11 cellular contexts compared by ENCODE assay signal in genomic region chr10:79275431-79275851, GRCh38.
DNase-seq lines count a peak whose midpoint lies in the region; ATAC-seq and TF ChIP-seq lines count a peak whose summit lies in the region.
"Had no signal": no experiment of that assay in that cellular context is flagged by ENCODE, and none has a peak within 500 bp of the region (broad histone marks: within the 10 kb centered on the region; RNA-seq: fewer than 3 reads in every experiment).

No MANE protein-coding gene starts in this region.

- POLR2A ChIA-PET in AG04450 (lab: Yijun Ruan, JAX), result no interaction called here

- intact Hi-C loops in posterior vena cava (cut with DNase I), result no loop called here

- no peaks in the 10 kb centered on the region; the same call in 1 of the 2 replicates for H3K9me3 ChIP-seq in AG04450 (ENCODE audit: control insufficient read depth, insufficient read depth, low read length)
- H3K9me3 ChIP-seq in cardiac muscle cell (ENCODE audit: low read depth), result no peaks in the 10 kb centered on the region
- H3K9me3 ChIP-seq in effector memory CD4-positive, alpha-beta T cell (ENCODE audit: control insufficient read depth, low read length), result no peaks in the 10 kb centered on the region

- TF ChIP-seq CTCF in AG04450 (IDR thresholded peaks at IDR 0.05; ENCODE audit: low read depth, low read length) (no peak), cardiac muscle cell (IDR thresholded peaks at IDR 0.05; ENCODE audit: low read depth, low read length) (no peak), omental fat pad (IDR thresholded peaks at IDR 0.05) (no peak)

- H3K27ac ChIP-seq in AG04450 (ENCODE audit: low read depth, low read length), result peak overlapping the region; percentile 11
- H3K27ac ChIP-seq in angular gyrus (ENCODE audit: low read depth, low read length), result peak overlapping the region; percentile 88
- peak overlapping the region; percentile 75 for H3K27ac ChIP-seq in cardiac muscle cell
- H3K27ac ChIP-seq in effector memory CD4-positive, alpha-beta T cell (ENCODE audit: insufficient read depth, low read length, poor library complexity, severe bottlenecking), result no peak overlapping the region

- H3K27me3 ChIP-seq in AG04450 (ENCODE audit: control insufficient read depth, insufficient read depth, low read length) (no peaks in the 10 kb centered on the region), cardiac muscle cell (no peaks in the 10 kb centered on the region)
- H3K27me3 ChIP-seq in effector memory CD4-positive, alpha-beta T cell (replicated peaks; ENCODE audit: control insufficient read depth, insufficient read depth, low read length, poor library complexity, severe bottlenecking), result no peaks in the 10 kb centered on the region

- CTCF ChIA-PET in AG04450 (lab: Charles Lee), result interaction anchor here (0.8 kb wide), 1 partner anchor 18 kb away, joined by 3 read pairs; no protein-coding TSS in a partner anchor

- DNase-seq in AG04450 (ENCODE audit: low read depth, low spot score) (no peak), cardiac muscle cell (ENCODE audit: low read depth in 1 of 2, low spot score in 1 of 2) (no peak), posterior vena cava (ENCODE audit: low spot score) (peak; percentile 89), omental fat pad (ENCODE audit: low spot score) (no peak), OCI-M2 (lab: John Stamatoyannopoulos, UW; ENCODE audit: unreplicated experiment) (no peak)
- no peak for DNase-seq in effector memory CD4-positive, alpha-beta T cell
- DNase-seq: cortex of kidney, GOT3 had no signal

- peaks cover 29% of the 10 kb centered on the region for H3K4me1 ChIP-seq in cardiac muscle cell (ENCODE audit: low read depth)
- H3K4me1 ChIP-seq in effector memory CD4-positive, alpha-beta T cell (ENCODE audit: control insufficient read depth, insufficient read depth, low read length, poor library complexity, severe bottlenecking), result no peaks in the 10 kb centered on the region

- ATAC-seq in omental fat pad (ENCODE audit: low FRiP score), result no peak
- no peak for ATAC-seq in HG02642 (IDR thresholded peaks at IDR 0.05; ENCODE audit: poor library complexity, unreplicated experiment)
- ATAC-seq: WTC11 had no signal

- no peak overlapping the region for H3K4me3 ChIP-seq in AG04450 (ENCODE audit: low read depth, low read length)
- H3K4me3 ChIP-seq in cardiac muscle cell, result no peak overlapping the region
- no peak overlapping the region for H3K4me3 ChIP-seq in effector memory CD4-positive, alpha-beta T cell (ENCODE audit: insufficient read depth, low read depth, low read length, poor library complexity, severe bottlenecking)

- peaks cover 9% of the 10 kb centered on the region for H3K36me3 ChIP-seq in cardiac muscle cell
- peaks cover 10% of the 10 kb centered on the region for H3K36me3 ChIP-seq in effector memory CD4-positive, alpha-beta T cell (ENCODE audit: control insufficient read depth, insufficient read depth, low read length)
